ENCODE assay signal across 8 cellular contexts in genomic region chrX:49162620-49163019, GRCh38. TPM values are rescaled to one million over a fixed set of nuclear protein-coding genes. Genes with fewer than 3 reads are reported as not detected.
A peak's percentile ranks its signal among the peaks of the same experiment; 100 is the strongest.
DNase-seq lines count a peak whose midpoint lies in the region; ATAC-seq and TF ChIP-seq lines count a peak whose summit lies in the region.

Gene MAGIX, plus strand, starts transcription at chrX:49162758. Its CDS starts 132 bp downstream, at chrX:49162890.

- no peak for TF ChIP-seq CTCF in BE2C (IDR thresholded peaks at IDR 0.05; ENCODE audit: low read depth, low read length)

- 30 to 37% methylated on average over 24 to 28 of the region's 28 CpGs for WGBS in ectodermal cell, 2 experiments

- POLR2A ChIA-PET in naive thymus-derived CD8-positive, alpha-beta T cell (lab: Charles Lee), result interaction anchor here (0.6 to 1.3 kb wide), 2 partner anchors 10 to 94 kb away, joined by 3 to 4 read pairs; no protein-coding TSS in a partner anchor

- H3K9me3 Mint-ChIP-seq in naive thymus-derived CD8-positive, alpha-beta T cell, result no peaks in the 10 kb centered on the region

- H3K36me3 Mint-ChIP-seq in naive thymus-derived CD8-positive, alpha-beta T cell, result no peaks in the 10 kb centered on the region

- H3K27me3 ChIP-seq in BE2C (no peaks in the 10 kb centered on the region), MG63 (no peaks in the 10 kb centered on the region), ectodermal cell (ENCODE audit: control insufficient read depth, insufficient read depth, low read length, poor library complexity, severe bottlenecking) (peaks cover 47% of the 10 kb centered on the region)

- DNase-seq in BE2C (no peak), MG63 (no peak), NCI-H2196 treated with DMSO at 0.1 percent for 48 hours (lab: John Stamatoyannopoulos, UW; ENCODE audit: unreplicated experiment) (no peak)
- DNase-seq in naive thymus-derived CD8-positive, alpha-beta T cell, result no peak
- DNase-seq in stimulated activated naive CD4-positive, alpha-beta T cell treated with Interleukin-2 at 50 U/mL for 16 hours (lab: John Stamatoyannopoulos, UW), result no peak

- no peak within 1 kb of the TSS for H3K27ac ChIP-seq in ectodermal cell (ENCODE audit: insufficient read depth, low read depth, low read length, poor library complexity, severe bottlenecking)

- H3K27ac Mint-ChIP-seq in naive thymus-derived CD8-positive, alpha-beta T cell, result peak within 1 kb of the TSS; percentile 25 to 93 (median 79)

- peaks cover 4% of the 10 kb centered on the region for H3K4me1 ChIP-seq in BE2C
- H3K4me1 ChIP-seq in ectodermal cell (ENCODE audit: control insufficient read depth, insufficient read depth, low read length), result no peaks in the 10 kb centered on the region

- peak within 1 kb of the TSS; percentile 50 for H3K4me3 ChIP-seq in BE2C (ENCODE audit: low read depth, low read length)
- peak within 1 kb of the TSS; percentile 30 for H3K4me3 ChIP-seq in MG63
- peak within 1 kb of the TSS; percentile 6 for H3K4me3 ChIP-seq in ectodermal cell (ENCODE audit: insufficient read depth, low read depth, low read length)

- no peak for ATAC-seq in naive thymus-derived CD8-positive, alpha-beta T cell
- ATAC-seq in HG02763 (IDR thresholded peaks at IDR 0.05; ENCODE audit: unreplicated experiment) (no peak), GM18907 (IDR thresholded peaks at IDR 0.05; ENCODE audit: unreplicated experiment) (no peak)

- H3K9me3 ChIP-seq in BE2C (no peaks in the 10 kb centered on the region), MG63 (no peaks in the 10 kb centered on the region), ectodermal cell (ENCODE audit: control insufficient read depth, low read length) (no peaks in the 10 kb centered on the region)

- H3K27me3 Mint-ChIP-seq in naive thymus-derived CD8-positive, alpha-beta T cell, result no peaks in the 10 kb centered on the region

- peak within 1 kb of the TSS; percentile 60 to 86 (median 76) for H3K4me3 Mint-ChIP-seq in naive thymus-derived CD8-positive, alpha-beta T cell

- peaks cover 12 to 32% (median 21%) of the 10 kb centered on the region in 4 donors for H3K4me1 Mint-ChIP-seq in naive thymus-derived CD8-positive, alpha-beta T cell

- H3K36me3 ChIP-seq in BE2C (no peaks in the 10 kb centered on the region), MG63 (no peaks in the 10 kb centered on the region), ectodermal cell (ENCODE audit: control insufficient read depth, insufficient read depth, low read length) (no peaks in the 10 kb centered on the region)

RNA-seq across cellular contexts. Expression of gene MAGIX, which starts in this region (rescaled TPM):
- polyA plus RNA-seq in BE2C (2012; ENCODE audit: insufficient read depth, insufficient read length, low read depth), result 3.0 TPM
- total RNA-seq in MG63 (2014; rRNA removed; shearing (Covaris generic); ENCODE audit: low replicate concordance), result 1.1 and 3.2 TPM in 2 replicates
- 1.1 TPM for polyA plus RNA-seq in ectodermal cell (2013, experiment 1 of 4)
- 0.71 TPM for polyA plus RNA-seq in ectodermal cell (2013, experiment 2 of 4)
- 0.64 TPM for polyA plus RNA-seq in ectodermal cell (2013, experiment 3 of 4)
- 0.57 TPM for polyA plus RNA-seq in ectodermal cell (2013, experiment 4 of 4)
- total RNA-seq in naive thymus-derived CD8-positive, alpha-beta T cell, result 1 to 10 TPM in 1 of 2 experiments, under 1 TPM in 1; 0.96 to 1.2 TPM
- polyA plus RNA-seq in naive thymus-derived CD8-positive, alpha-beta T cell, result under 1 TPM; 0.52 to 0.77 (median 0.71) TPM
